ENCODE assay signal across 15 cellular contexts in the genomic region with DNA sequence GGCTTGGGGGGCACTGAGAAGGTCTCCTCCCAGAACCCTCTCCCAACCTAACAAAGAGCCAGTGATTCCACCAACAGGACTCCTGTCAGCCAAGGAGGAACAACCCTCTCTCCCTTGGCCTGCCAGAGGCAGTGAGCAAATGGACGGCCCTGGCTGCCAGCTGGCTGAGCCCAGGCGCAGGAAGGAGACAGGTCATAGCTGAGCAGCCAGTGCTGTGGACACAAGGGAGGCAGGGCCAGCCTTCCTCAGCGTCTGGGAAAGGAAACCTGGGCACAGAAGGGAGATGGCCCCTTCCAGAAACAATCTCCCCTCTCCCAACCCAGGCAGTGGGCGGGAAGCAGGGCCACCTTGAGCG. TPM values are rescaled to one million over a fixed set of nuclear protein-coding genes. Genes with fewer than 3 reads are reported as not detected.
A peak's percentile ranks its signal among the peaks of the same experiment; 100 is the strongest.
DNase-seq lines count a peak whose midpoint lies in the region; ATAC-seq and TF ChIP-seq lines count a peak whose summit lies in the region.
"Had no signal": no experiment of that assay in that cellular context is flagged by ENCODE, and none has a peak within 500 bp of the region (broad histone marks: within the 10 kb centered on the region; RNA-seq: fewer than 3 reads in every experiment).

No MANE protein-coding gene starts in this region.

- H3K79me2 ChIP-seq in PC-3 (ENCODE audit: low read length) = no peaks in the 10 kb centered on the region

- peaks cover 4% of the 10 kb centered on the region for H3K9me3 ChIP-seq in WERI-Rb-1 (ENCODE audit: severe bottlenecking)
- no peaks in the 10 kb centered on the region for H3K9me3 ChIP-seq in left ventricle myocardium inferior (replicated peaks)
- no peaks in the 10 kb centered on the region for H3K9me3 ChIP-seq in psoas muscle
- H3K9me3 ChIP-seq in PC-3 (ENCODE audit: low read length) = no peaks in the 10 kb centered on the region
- H3K9me3 ChIP-seq: colonic mucosa had no signal

- intact Hi-C loops in left ventricle myocardium inferior (cut with micrococcal nuclease) = no loop called here
- intact Hi-C loops in psoas muscle (cut with DNase I) = no loop called here
- intact Hi-C loops in PC-3 (cut with micrococcal nuclease) = no loop called here

- H2AFZ ChIP-seq in PC-3 (ENCODE audit: low read length) = no peak overlapping the region

- H3K4me3 ChIP-seq in WERI-Rb-1 (ENCODE audit: low read depth, low read length) (no peak overlapping the region), left ventricle myocardium inferior (peak overlapping the region; percentile 54), psoas muscle (peak overlapping the region; percentile 60), PC-3 (ENCODE audit: low read length) (no peak overlapping the region)

- H3K4me1 Mint-ChIP-seq in nephron progenitor cell (peaks cover 5% of the 10 kb centered on the region), chondrocyte (ENCODE audit: low read depth) (no peaks in the 10 kb centered on the region)

- H4K20me1 ChIP-seq in PC-3 (ENCODE audit: low read length) = no peaks in the 10 kb centered on the region

- H3K27me3 Mint-ChIP-seq in nephron progenitor cell (ENCODE audit: low read depth, poor library complexity) = peaks cover 25% of the 10 kb centered on the region
- H3K27me3 Mint-ChIP-seq in chondrocyte (ENCODE audit: low read depth) = peaks cover 28% of the 10 kb centered on the region

- CTCF ChIA-PET in PC-3 (lab: Charles Lee) = no interaction called here

- no peak overlapping the region for H3K4me2 ChIP-seq in PC-3 (ENCODE audit: low read length)

- peak overlapping the region; percentile 11; the same call in 1 of the 2 replicates for H3K27ac ChIP-seq in WERI-Rb-1
- H3K27ac ChIP-seq in left ventricle myocardium inferior (replicated peaks) = peak overlapping the region; percentile 19
- H3K27ac ChIP-seq in psoas muscle = peak overlapping the region; percentile 9
- H3K27ac ChIP-seq in PC-3 (ENCODE audit: low read length) = no peak overlapping the region
- H3K27ac ChIP-seq: colonic mucosa had no signal

- no peak for TF ChIP-seq CTCF in WERI-Rb-1 (IDR thresholded peaks at IDR 0.05; ENCODE audit: low read depth, low read length)
- TF ChIP-seq CTCF in left ventricle myocardium inferior (IDR thresholded peaks at IDR 0.05; ENCODE audit: borderline replicate concordance) = no peak
- TF ChIP-seq CTCF in psoas muscle (IDR thresholded peaks at IDR 0.05) = no peak
- no peak for TF ChIP-seq CTCF in PC-3 (conservative IDR thresholded peaks at IDR 0.05; ENCODE audit: low read depth, low read length)
- no peak for TF ChIP-seq CTCF in nephron progenitor cell (IDR thresholded peaks at IDR 0.05)
- TF ChIP-seq CTCF in chondrocyte (IDR thresholded peaks at IDR 0.05) = no peak

- H3F3A ChIP-seq in PC-3 (ENCODE audit: low read length, unreplicated experiment) = no peaks in the 10 kb centered on the region

- no peaks in the 10 kb centered on the region for H3K36me3 ChIP-seq in WERI-Rb-1
- no peaks in the 10 kb centered on the region for H3K36me3 ChIP-seq in left ventricle myocardium inferior
- no peaks in the 10 kb centered on the region for H3K36me3 ChIP-seq in psoas muscle (ENCODE audit: insufficient read depth in 1 of 2, low read depth in 1 of 2)
- H3K36me3 ChIP-seq in PC-3 (ENCODE audit: low read depth, low read length) = no peaks in the 10 kb centered on the region
- H3K36me3 ChIP-seq: colonic mucosa had no signal

- WGBS in psoas muscle, 3 donors = 2 to 12% (median 12%) methylated on average over 4 to 5 of the region's 5 CpGs

- no peaks in the 10 kb centered on the region for H3K36me3 Mint-ChIP-seq in nephron progenitor cell (ENCODE audit: low read depth)
- H3K36me3 Mint-ChIP-seq in chondrocyte (ENCODE audit: low read depth) = no peaks in the 10 kb centered on the region
- H3K36me3 Mint-ChIP-seq: activated naive CD4-positive, alpha-beta T cell treated with anti-CD3 and anti-CD28 coated beads, Interleukin-2, amount 50 U/mL, for 72 hours had no signal

- H3K4me3 Mint-ChIP-seq in nephron progenitor cell (no peak overlapping the region), chondrocyte (ENCODE audit: unreplicated experiment) (no peak overlapping the region)
- H3K4me3 Mint-ChIP-seq: activated CD4-positive, alpha-beta memory T cell treated with anti-CD3 and anti-CD28 coated beads, Interleukin-2, amount 10 ng/mL, durations not matched to agents 7 days and 5 days had no signal

- H3K4me1 ChIP-seq in left ventricle myocardium inferior = peaks cover 11% of the 10 kb centered on the region
- H3K4me1 ChIP-seq in psoas muscle = no peaks in the 10 kb centered on the region
- H3K4me1 ChIP-seq in PC-3 (ENCODE audit: insufficient read depth, low read length) = no peaks in the 10 kb centered on the region
- H3K4me1 ChIP-seq: colonic mucosa had no signal

- H3K9me2 ChIP-seq in PC-3 (replicated peaks; ENCODE audit: low read length) = no peaks in the 10 kb centered on the region

- H3K9ac ChIP-seq in PC-3 (ENCODE audit: low read length) = no peak overlapping the region

- H3K27me3 ChIP-seq in WERI-Rb-1 (ENCODE audit: insufficient read depth, low read depth, severe bottlenecking) = no peaks in the 10 kb centered on the region
- peaks cover 75% of the 10 kb centered on the region for H3K27me3 ChIP-seq in left ventricle myocardium inferior (ENCODE audit: low read depth)
- peaks cover 0 to 16% (median 3%) of the 10 kb centered on the region in 3 donors for H3K27me3 ChIP-seq in psoas muscle (ENCODE audit: insufficient read depth in 3 of 3, low read length in 2 of 3)
- 0 out of 2 replicates have a peak, but pooled peaks cover 17% of the 10 kb centered on the region for H3K27me3 ChIP-seq in PC-3 (ENCODE audit: low read length)

- ATAC-seq in psoas muscle = peak; percentile 61 to 87 (median 70)
- ATAC-seq in PC-3 = no peak; the same call in none of the 2 replicates
- ATAC-seq: activated naive CD4-positive, alpha-beta T cell treated with anti-CD3 and anti-CD28 coated beads, Interleukin-2, amount 50 U/mL, for 72 hours had no signal

- H3K27ac Mint-ChIP-seq in nephron progenitor cell = no peak overlapping the region
- no peak overlapping the region for H3K27ac Mint-ChIP-seq in chondrocyte (ENCODE audit: unreplicated experiment)
- H3K27ac Mint-ChIP-seq: activated CD4-positive, alpha-beta memory T cell treated with anti-CD3 and anti-CD28 coated beads, Interleukin-2, amount 10 ng/mL, durations not matched to agents 7 days and 5 days; activated naive CD4-positive, alpha-beta T cell treated with anti-CD3 and anti-CD28 coated beads, Interleukin-2, amount 50 U/mL, for 72 hours had no signal

- peak; percentile 45 for DNase-seq in D341Med (ENCODE audit: low spot score)
- DNase-seq in WERI-Rb-1 = no peak
- peak; percentile 39 for DNase-seq in left ventricle myocardium inferior
- peak; percentile 65 to 83 for DNase-seq in psoas muscle
- no peak for DNase-seq in PC-3
- DNase-seq in dedifferentiated amniotic fluid mesenchymal stem cell (ENCODE audit: extremely low spot score) = no peak
- DNase-seq in nephron progenitor cell = no peak
- DNase-seq in chondrocyte (ENCODE audit: low spot score) = no peak
- DNase-seq: activated CD4-positive, alpha-beta memory T cell treated with anti-CD3 and anti-CD28 coated beads, Interleukin-2, amount 10 ng/mL, durations not matched to agents 7 days and 5 days; colonic mucosa; NCI-H2029 treated with DMSO at 0.1 percent for 48 hours had no signal

- POLR2A ChIA-PET in PC-3 (lab: Charles Lee; ENCODE audit: unreplicated experiment) = no interaction called here

- no TSS peak for BruUV-seq in PC-3 (replicated peaks; lab: Mats Ljungman, UMichigan)

- no peaks in the 10 kb centered on the region for H3K9me3 Mint-ChIP-seq in nephron progenitor cell
- H3K9me3 Mint-ChIP-seq in chondrocyte (ENCODE audit: low read depth) = no peaks in the 10 kb centered on the region
- H3K9me3 Mint-ChIP-seq: activated CD4-positive, alpha-beta memory T cell treated with anti-CD3 and anti-CD28 coated beads, Interleukin-2, amount 10 ng/mL, durations not matched to agents 7 days and 5 days; activated naive CD4-positive, alpha-beta T cell treated with anti-CD3 and anti-CD28 coated beads, Interleukin-2, amount 50 U/mL, for 72 hours had no signal

RNA-seq across cellular contexts. Expression of gene MPO, which starts 2.1 kb away (rescaled TPM):
- 0.05 TPM for total RNA-seq in left ventricle myocardium inferior
- under 1 TPM; 0.38 to 0.95 (median 0.57) TPM for total RNA-seq in psoas muscle
- under 1 TPM; 0.11 to 0.26 (median 0.14) TPM for polyA plus RNA-seq in psoas muscle
- not detected in 2 replicates for total RNA-seq in PC-3 (2014; rRNA removed)
- total RNA-seq in chondrocyte = not detected in 3 replicates
- total RNA-seq: activated naive CD4-positive, alpha-beta T cell treated with anti-CD3 and anti-CD28 coated beads, Interleukin-2, amount 50 U/mL, for 72 hours; colonic mucosa; H4; T-helper 2 cell treated with Interferon-gamma antibody and Interleukin-4, amounts not matched to agents 100 ng/mL and 5 ng/mL, for 36 hours had no signal

RNA-seq across cellular contexts. Expression of gene LPO, which starts 40.3 kb away (rescaled TPM):
- total RNA-seq in left ventricle myocardium inferior (not detected), psoas muscle (not detected), PC-3 (2014; rRNA removed) (not detected in 2 replicates), chondrocyte (not detected in 3 replicates)
- polyA plus RNA-seq in psoas muscle = under 1 TPM in 1 of 3 donors, not detected in 2; 0.01 TPM
- total RNA-seq: activated CD4-positive, alpha-beta memory T cell treated with anti-CD3 and anti-CD28 coated beads, Interleukin-2, amount 10 ng/mL, durations not matched to agents 7 days and 5 days; colonic mucosa; H4; mucosa of gallbladder; T-helper 2 cell treated with Interferon-gamma antibody and Interleukin-4, amounts not matched to agents 100 ng/mL and 5 ng/mL, for 36 hours had no signal

RNA-seq across cellular contexts. Expression of gene TSPOAP1, which starts 50.0 kb away (rescaled TPM):
- total RNA-seq in left ventricle myocardium inferior (12.8 TPM), psoas muscle (1 to 10 TPM; 2.3 to 6.6 (median 4.4) TPM), PC-3 (2014; rRNA removed) (4.3 and 8.3 TPM in 2 replicates), chondrocyte (1.3 to 2.0 TPM in 2 of 3 replicates, not detected in the other)
- polyA plus RNA-seq in psoas muscle = 1 to 10 TPM in 2 of 3 donors, under 1 TPM in 1; 0.40 to 2.1 (median 1.2) TPM
- total RNA-seq: H4 had no signal

RNA-seq across cellular contexts. Expression of gene MKS1, which starts 59.6 kb away (rescaled TPM):
- total RNA-seq in left ventricle myocardium inferior = 10.8 TPM
- total RNA-seq in psoas muscle = 1 to 10 TPM; 5.5 to 6.9 (median 6.0) TPM
- 1 to 10 TPM; 4.2 to 4.7 (median 4.4) TPM for polyA plus RNA-seq in psoas muscle
- 23.9 and 33.1 TPM in 2 replicates for total RNA-seq in PC-3 (2014; rRNA removed)
- total RNA-seq in chondrocyte = 11.5 to 16.9 TPM (median 16.2 TPM) in 3 replicates

Comparison
In these comparisons a context has a peak if more than half of its experiments do, and no peak if none do; other contexts are left out.
1. DNase-seq: peak in D341Med (single experiment), left ventricle myocardium inferior (single experiment) and psoas muscle (2 of 2); none in WERI-Rb-1 (single experiment), PC-3 (single experiment), dedifferentiated amniotic fluid mesenchymal stem cell (single experiment), nephron progenitor cell (single experiment) and chondrocyte (single experiment).
2. H3K4me3 ChIP-seq: peak in left ventricle myocardium inferior (single experiment) and psoas muscle (single experiment); none in WERI-Rb-1 (single experiment) and PC-3 (single experiment).